In the genomic region with DNA sequence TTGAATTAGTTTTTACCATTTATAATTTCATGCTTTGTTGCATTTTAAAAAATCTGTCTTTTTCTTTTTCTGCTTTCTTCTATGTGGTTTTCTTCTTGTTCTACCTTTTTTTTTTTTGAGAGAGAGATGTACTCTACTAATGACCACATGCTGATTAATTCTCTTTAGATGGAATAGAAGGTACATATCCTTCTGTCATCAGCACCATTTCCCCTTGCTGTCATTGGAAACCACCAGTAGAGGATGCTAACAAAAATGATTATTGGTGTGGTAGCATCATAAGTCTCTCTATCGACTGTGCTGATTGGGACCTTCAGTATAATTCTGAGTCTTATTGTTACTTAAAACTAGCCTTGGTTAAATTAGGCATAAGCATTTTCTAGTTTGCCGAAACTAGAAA, we compare ENCODE assay signal across 10 cellular contexts. TPM values are rescaled to one million over a fixed set of nuclear protein-coding genes. Genes with fewer than 3 reads are reported as not detected.
DNase-seq lines count a peak whose midpoint lies in the region; ATAC-seq and TF ChIP-seq lines count a peak whose summit lies in the region.
"Had no signal": no experiment of that assay in that cellular context is flagged by ENCODE, and none has a peak within 500 bp of the region (broad histone marks: within the 10 kb centered on the region; RNA-seq: fewer than 3 reads in every experiment).

No MANE protein-coding gene starts in this region.

- H3K4me3 ChIP-seq in GM12865 (ENCODE audit: low read depth, low read length): peak overlapping the region; percentile 96
- H3K4me3 ChIP-seq in kidney epithelial cell (ENCODE audit: low read depth, low read length): no peak overlapping the region
- H3K4me3 ChIP-seq: SJSA1 had no signal

- H3K27ac Mint-ChIP-seq in T-cell: peak overlapping the region in 1 of 2 donors; percentile 41

- DNase-seq in Ammon's horn (ENCODE audit: low spot score): peak; percentile 48
- DNase-seq in GM12865 (ENCODE audit: low read depth): peak; percentile 65
- DNase-seq in T-cell: peak in 1 of 34 experiments; percentile 5
- no peak for DNase-seq in kidney epithelial cell (ENCODE audit: low read depth)
- no peak for DNase-seq in NK-92 (lab: John Stamatoyannopoulos, UW; ENCODE audit: unreplicated experiment)
- DNase-seq: stimulated activated CD4-positive, alpha-beta T cell treated with anti-CD3 and anti-CD28 coated beads, Interleukin-1b, Interleukin-23, amount 100 ng/mL, for 48 hours had no signal

- CTCF ChIA-PET in T-cell (lab: Charles Lee): no interaction called here

- no peaks in the 10 kb centered on the region for H3K27me3 ChIP-seq in kidney epithelial cell (ENCODE audit: control insufficient read depth, insufficient read depth, low read length)
- H3K27me3 ChIP-seq: SJSA1 had no signal

- H3K4me1 Mint-ChIP-seq in T-cell: peaks cover 53 to 68% (median 58%) of the 10 kb centered on the region in 3 donors

- TF ChIP-seq CTCF in GM12865 (IDR thresholded peaks at IDR 0.05; ENCODE audit: insufficient read depth, low read depth, low read length, missing control alignments) (peak; percentile 54), kidney epithelial cell (IDR thresholded peaks at IDR 0.05; ENCODE audit: insufficient read depth, low read length, poor library complexity, severe bottlenecking) (peak; percentile 13)

- no peak for ATAC-seq in T-cell (replicated peaks in 1 of 4)
- ATAC-seq in HG02642 (IDR thresholded peaks at IDR 0.05; ENCODE audit: poor library complexity, unreplicated experiment): no peak
- ATAC-seq in GM19023 (IDR thresholded peaks at IDR 0.05; ENCODE audit: unreplicated experiment): no peak
- no peak for ATAC-seq in HG03342 (IDR thresholded peaks at IDR 0.05; ENCODE audit: unreplicated experiment)

- H3K9me3 Mint-ChIP-seq in T-cell: no peaks in the 10 kb centered on the region

- no peaks in the 10 kb centered on the region for H3K36me3 Mint-ChIP-seq in T-cell

- POLR2A ChIA-PET in T-cell (lab: Charles Lee): interaction anchor here in 1 of 2 donors (0.7 kb wide), 1 partner anchor 10 kb away, joined by 3 read pairs; no protein-coding TSS in a partner anchor

- no peaks in the 10 kb centered on the region for H3K36me3 ChIP-seq in kidney epithelial cell (ENCODE audit: control insufficient read depth, insufficient read depth, low read length)

- H3K27me3 Mint-ChIP-seq in T-cell: no peaks in the 10 kb centered on the region

- H3K4me3 Mint-ChIP-seq in T-cell: peak overlapping the region; percentile 68 to 92 (median 91)

RNA-seq across cellular contexts. Expression of a gene that starts 3.6 kb away (rescaled TPM):
- total RNA-seq in T-cell (100 to 1,000 TPM in 1 of 5 donors, 10 to 100 TPM in 4; 39.9 to 125 (median 48.4) TPM), kidney epithelial cell (8.5 and 10.8 TPM in 2 replicates)

Comparison
In these comparisons a context has a peak if more than half of its experiments do, and no peak if none do; other contexts are left out.
1. DNase-seq: peak in Ammon's horn (single experiment) and GM12865 (single experiment); none in kidney epithelial cell (single experiment) and NK-92 (single experiment).